In the genomic region with DNA sequence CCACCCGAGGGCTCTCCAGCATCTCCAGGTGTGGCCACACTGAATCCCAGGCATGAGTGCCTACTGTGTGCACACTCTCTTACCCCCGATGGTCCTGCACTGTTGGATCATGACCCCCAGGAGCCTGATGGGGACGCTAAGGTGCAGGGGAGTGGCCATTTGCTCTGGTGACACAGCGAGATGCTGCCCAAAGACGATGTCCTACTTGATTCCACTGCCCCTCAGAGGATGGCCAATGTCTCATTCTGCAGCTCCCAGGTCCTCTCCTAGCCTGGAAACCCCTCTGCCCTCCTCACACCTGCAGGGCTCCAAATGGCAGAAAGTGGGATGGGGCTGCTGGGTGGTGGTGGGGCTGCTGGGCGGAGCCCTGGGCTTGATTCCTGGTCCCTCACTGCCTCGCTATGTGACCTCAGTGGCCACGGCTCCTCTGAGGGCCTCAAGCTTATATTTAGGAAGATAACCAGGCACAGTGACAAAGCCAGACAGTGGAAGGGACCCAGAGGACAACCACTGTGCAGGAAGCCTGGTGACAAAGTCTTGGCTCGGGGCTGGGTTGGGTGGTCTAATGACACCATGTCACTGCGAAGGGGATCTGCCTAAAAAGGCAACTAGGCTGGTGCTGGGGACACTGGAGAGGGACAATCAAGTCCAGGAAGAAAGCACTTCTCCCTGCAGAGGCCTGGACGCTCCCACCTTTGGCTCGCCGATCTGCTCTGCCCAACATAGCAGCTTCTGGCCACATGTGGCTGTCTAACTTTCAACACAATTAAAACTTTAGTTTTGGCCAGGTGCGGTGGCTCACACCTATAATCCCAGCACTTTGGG, we compare ENCODE assay signal across 1 cellular context.
TF ChIP-seq lines count a peak whose summit lies in the region.

No MANE protein-coding gene starts in this region.

TF ChIP-seq in HepG2, 621 proteins besides CTCF, POLR2A, EP300 and RAD21:
- no peak for TF ChIP-seq ZNF607 (CRISPR knock-in tag; IDR thresholded peaks at IDR 0.05; ENCODE audit: borderline replicate concordance)
- TF ChIP-seq, protein P1, sequence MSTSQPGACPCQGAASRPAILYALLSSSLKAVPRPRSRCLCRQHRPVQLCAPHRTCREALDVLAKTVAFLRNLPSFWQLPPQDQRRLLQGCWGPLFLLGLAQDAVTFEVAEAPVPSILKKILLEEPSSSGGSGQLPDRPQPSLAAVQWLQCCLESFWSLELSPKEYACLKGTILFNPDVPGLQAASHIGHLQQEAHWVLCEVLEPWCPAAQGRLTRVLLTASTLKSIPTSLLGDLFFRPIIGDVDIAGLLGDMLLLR (CRISPR knock-in tag; IDR thresholded peaks at IDR 0.05): no peak
- no peak for TF ChIP-seq ISL2 (CRISPR knock-in tag; IDR thresholded peaks at IDR 0.05)
- TF ChIP-seq, protein P2, sequence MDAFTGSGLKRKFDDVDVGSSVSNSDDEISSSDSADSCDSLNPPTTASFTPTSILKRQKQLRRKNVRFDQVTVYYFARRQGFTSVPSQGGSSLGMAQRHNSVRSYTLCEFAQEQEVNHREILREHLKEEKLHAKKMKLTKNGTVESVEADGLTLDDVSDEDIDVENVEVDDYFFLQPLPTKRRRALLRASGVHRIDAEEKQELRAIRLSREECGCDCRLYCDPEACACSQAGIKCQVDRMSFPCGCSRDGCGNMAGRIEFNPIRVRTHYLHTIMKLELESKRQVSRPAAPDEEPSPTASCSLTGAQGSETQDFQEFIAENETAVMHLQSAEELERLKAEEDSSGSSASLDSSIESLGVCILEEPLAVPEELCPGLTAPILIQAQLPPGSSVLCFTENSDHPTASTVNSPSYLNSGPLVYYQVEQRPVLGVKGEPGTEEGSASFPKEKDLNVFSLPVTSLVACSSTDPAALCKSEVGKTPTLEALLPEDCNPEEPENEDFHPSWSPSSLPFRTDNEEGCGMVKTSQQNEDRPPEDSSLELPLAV (CRISPR knock-in tag; conservative IDR thresholded peaks at IDR 0.05; ENCODE audit: low read depth): no peak
- TF ChIP-seq, protein P3, sequence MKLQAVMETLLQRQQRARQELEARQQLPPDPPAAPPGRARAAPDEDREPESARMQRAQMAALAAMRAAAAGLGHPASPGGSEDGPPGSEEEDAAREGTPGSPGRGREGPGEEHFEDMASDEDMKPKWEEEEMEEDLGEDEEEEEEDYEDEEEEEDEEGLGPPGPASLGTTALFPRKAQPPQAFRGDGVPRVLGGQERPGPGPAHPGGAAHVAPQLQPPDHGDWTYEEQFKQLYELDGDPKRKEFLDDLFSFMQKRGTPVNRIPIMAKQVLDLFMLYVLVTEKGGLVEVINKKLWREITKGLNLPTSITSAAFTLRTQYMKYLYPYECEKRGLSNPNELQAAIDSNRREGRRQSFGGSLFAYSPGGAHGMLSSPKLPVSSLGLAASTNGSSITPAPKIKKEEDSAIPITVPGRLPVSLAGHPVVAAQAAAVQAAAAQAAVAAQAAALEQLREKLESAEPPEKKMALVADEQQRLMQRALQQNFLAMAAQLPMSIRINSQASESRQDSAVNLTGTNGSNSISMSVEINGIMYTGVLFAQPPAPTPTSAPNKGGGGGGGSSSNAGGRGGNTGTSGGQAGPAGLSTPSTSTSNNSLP (IDR thresholded peaks at IDR 0.05; ENCODE audit: low read depth, low read length): no peak
- TF ChIP-seq NFE2L2 (IDR thresholded peaks at IDR 0.05; ENCODE audit: low read length): no peak
- TF ChIP-seq MYNN (CRISPR knock-in tag; IDR thresholded peaks at IDR 0.05; ENCODE audit: low read depth): no peak
- TF ChIP-seq KLF11 (CRISPR knock-in tag; IDR thresholded peaks at IDR 0.05): no peak
- no peak for TF ChIP-seq JDP2 (CRISPR knock-in tag; IDR thresholded peaks at IDR 0.05; ENCODE audit: borderline replicate concordance)
- TF ChIP-seq HNF4G (IDR thresholded peaks at IDR 0.05; ENCODE audit: borderline replicate concordance, low read depth, low read length): no peak
- TF ChIP-seq HNF4G (CRISPR knock-in tag; IDR thresholded peaks at IDR 0.05; ENCODE audit: borderline replicate concordance, low read depth): no peak
- no peak for TF ChIP-seq NCOA5 (CRISPR knock-in tag; IDR thresholded peaks at IDR 0.05)
